Comparison of ENCODE assay signal across 24 cellular contexts in genomic region chr3:14913071-14913925, GRCh38. TPM values are rescaled to one million over a fixed set of nuclear protein-coding genes. Genes with fewer than 3 reads are reported as not detected.
DNase-seq lines count a peak whose midpoint lies in the region; ATAC-seq and TF ChIP-seq lines count a peak whose summit lies in the region.
"Had no signal": no experiment of that assay in that cellular context is flagged by ENCODE, and none has a peak within 500 bp of the region (broad histone marks: within the 10 kb centered on the region; RNA-seq: fewer than 3 reads in every experiment).

No MANE protein-coding gene starts in this region.

- H3K27ac ChIP-seq in HEK293 (ENCODE audit: extremely low read depth, low read depth, low read length) = no peak overlapping the region
- H3K27ac ChIP-seq in osteoblast (ENCODE audit: low read depth, low read length) = no peak overlapping the region
- H3K27ac ChIP-seq: 22Rv1; BLaER1 treated with 17β-estradiol and CSF1 and Interleukin-3, amounts not matched to agents 10 nM and 100 nM had no signal

- peaks cover 6% of the 10 kb centered on the region for H3K4me1 Mint-ChIP-seq in endothelial cell (ENCODE audit: unreplicated experiment)
- H3K4me1 Mint-ChIP-seq in activated naive CD8-positive, alpha-beta T cell treated with anti-CD3 and anti-CD28 coated beads, Interleukin-2, amount 50 U/mL, for 24 hours = no peaks in the 10 kb centered on the region

- no peaks in the 10 kb centered on the region for H4K20me1 ChIP-seq in osteoblast (ENCODE audit: insufficient read depth, low read length)
- H4K20me1 ChIP-seq: BLaER1 treated with 17β-estradiol and CSF1 and Interleukin-3, amounts not matched to agents 10 nM and 100 nM had no signal

- peaks cover 20% of the 10 kb centered on the region for H3K27me3 Mint-ChIP-seq in endothelial cell (ENCODE audit: unreplicated experiment)
- peaks cover under 1% of the 10 kb centered on the region for H3K27me3 Mint-ChIP-seq in activated naive CD8-positive, alpha-beta T cell treated with anti-CD3 and anti-CD28 coated beads, Interleukin-2, amount 50 U/mL, for 24 hours

- DNase-seq in DMS 273 (lab: John Stamatoyannopoulos, UW; ENCODE audit: unreplicated experiment) (peak; percentile 21), DMS 273 treated with DMSO at 0.1 percent for 48 hours (lab: John Stamatoyannopoulos, UW) (no peak), endothelial cell (ENCODE audit: low spot score) (no peak), osteoblast (ENCODE audit: insufficient read length, low spot score, missing footprints) (peak; percentile 45), T-helper 2 cell (no peak), NCI-H2107 (lab: John Stamatoyannopoulos, UW) (no peak)
- DNase-seq in activated naive CD8-positive, alpha-beta T cell treated with anti-CD3 and anti-CD28 coated beads, Interleukin-2, amount 50 U/mL, for 24 hours = no peak
- DNase-seq: ACHN, DMS53, EL, MM.1S, NCI-H1092, NCI-H1436 treated with DMSO at 0.1 percent for 48 hours, NCI-H2029 treated with DMSO at 0.1 percent for 48 hours, NCI-H2171 treated with DMSO at 0.1 percent for 48 hours, NCI-H446, OCI-M1, Right ventricle myocardium superior had no signal

- no peak for TF ChIP-seq CTCF in HEK293 (tag by site-specific recombination; IDR thresholded peaks at IDR 0.05)
- no peak for TF ChIP-seq CTCF in endothelial cell (IDR thresholded peaks at IDR 0.05; ENCODE audit: unreplicated experiment)
- no peak for TF ChIP-seq CTCF in osteoblast (IDR thresholded peaks at IDR 0.05; ENCODE audit: extremely low read depth, low read depth, low read length)

- no peak overlapping the region for H3K4me2 ChIP-seq in osteoblast (ENCODE audit: insufficient read depth, low read length)
- H3K4me2 ChIP-seq: BLaER1 treated with 17β-estradiol and CSF1 and Interleukin-3, amounts not matched to agents 10 nM and 100 nM had no signal

- ATAC-seq in activated naive CD8-positive, alpha-beta T cell treated with anti-CD3 and anti-CD28 coated beads, Interleukin-2, amount 50 U/mL, for 24 hours = no peak
- ATAC-seq: CD8-positive, alpha-beta T cell had no signal

- H3K36me3 Mint-ChIP-seq in endothelial cell (ENCODE audit: low read depth, unreplicated experiment) = peaks cover 64% of the 10 kb centered on the region
- H3K36me3 Mint-ChIP-seq in activated naive CD8-positive, alpha-beta T cell treated with anti-CD3 and anti-CD28 coated beads, Interleukin-2, amount 50 U/mL, for 24 hours (ENCODE audit: low read depth) = no peaks in the 10 kb centered on the region
- H3K36me3 Mint-ChIP-seq: CD8-positive, alpha-beta T cell had no signal

- H3K9me3 ChIP-seq in HEK293 (ENCODE audit: control insufficient read depth, insufficient read depth, low read depth, low read length) (no peaks in the 10 kb centered on the region), osteoblast (ENCODE audit: low read depth, low read length) (no peaks in the 10 kb centered on the region)
- H3K9me3 ChIP-seq: BLaER1 treated with 17β-estradiol and CSF1 and Interleukin-3, amounts not matched to agents 10 nM and 100 nM; HAP-1 had no signal

- POLR2A ChIA-PET in HEK293 (lab: Yijun Ruan, JAX) = no interaction called here

- H3K9me3 Mint-ChIP-seq in endothelial cell (ENCODE audit: unreplicated experiment) = no peaks in the 10 kb centered on the region
- H3K9me3 Mint-ChIP-seq in activated naive CD8-positive, alpha-beta T cell treated with anti-CD3 and anti-CD28 coated beads, Interleukin-2, amount 50 U/mL, for 24 hours = no peaks in the 10 kb centered on the region
- H3K9me3 Mint-ChIP-seq: CD8-positive, alpha-beta T cell had no signal

- H3K4me1 ChIP-seq in HEK293 (ENCODE audit: control insufficient read depth, insufficient read depth, low read length) (no peaks in the 10 kb centered on the region), osteoblast (ENCODE audit: insufficient read depth, low read length) (no peaks in the 10 kb centered on the region)
- H3K4me1 ChIP-seq: BLaER1 treated with 17β-estradiol and CSF1 and Interleukin-3, amounts not matched to agents 10 nM and 100 nM; HAP-1 had no signal

- H3K36me3 ChIP-seq in HEK293 (ENCODE audit: control insufficient read depth in 2 of 2, insufficient read depth in 1 of 2, low read length in 2 of 2) (no peaks in the 10 kb centered on the region), osteoblast (ENCODE audit: insufficient read depth, low read length) (no peaks in the 10 kb centered on the region)
- H3K36me3 ChIP-seq: BLaER1 treated with 17β-estradiol and CSF1 and Interleukin-3, amounts not matched to agents 10 nM and 100 nM; HAP-1 had no signal

- peak overlapping the region; percentile 59 for H3K4me3 Mint-ChIP-seq in endothelial cell (ENCODE audit: unreplicated experiment)
- no peak overlapping the region for H3K4me3 Mint-ChIP-seq in activated naive CD8-positive, alpha-beta T cell treated with anti-CD3 and anti-CD28 coated beads, Interleukin-2, amount 50 U/mL, for 24 hours
- H3K4me3 Mint-ChIP-seq: CD8-positive, alpha-beta T cell had no signal

- no peaks in the 10 kb centered on the region for H3K79me2 ChIP-seq in osteoblast (ENCODE audit: insufficient read depth, low read length)

- no peak overlapping the region for H3K27ac Mint-ChIP-seq in endothelial cell (ENCODE audit: unreplicated experiment)
- H3K27ac Mint-ChIP-seq in activated naive CD8-positive, alpha-beta T cell treated with anti-CD3 and anti-CD28 coated beads, Interleukin-2, amount 50 U/mL, for 24 hours = no peak overlapping the region
- H3K27ac Mint-ChIP-seq: CD8-positive, alpha-beta T cell had no signal

- H2AFZ ChIP-seq in osteoblast (ENCODE audit: low read length) = no peak overlapping the region

- no peak overlapping the region for H3K4me3 ChIP-seq in HEK293 (ENCODE audit: low read depth, low read length)
- no peak overlapping the region for H3K4me3 ChIP-seq in osteoblast (ENCODE audit: insufficient read depth, low read length)
- H3K4me3 ChIP-seq: BLaER1 treated with 17β-estradiol and CSF1 and Interleukin-3, amounts not matched to agents 10 nM and 100 nM; HAP-1; K562 had no signal

- CTCF ChIA-PET in HEK293 (lab: Yijun Ruan, JAX) = interaction anchor here (0.6 to 3.0 kb wide), 3 partner anchors 14 to 240 kb away, joined by 3 to 17 read pairs (median 5); no protein-coding TSS in a partner anchor

- H3K27me3 ChIP-seq in osteoblast (ENCODE audit: insufficient read depth, low read length) = no peaks in the 10 kb centered on the region
- H3K27me3 ChIP-seq: BLaER1 treated with 17β-estradiol and CSF1 and Interleukin-3, amounts not matched to agents 10 nM and 100 nM had no signal

TF ChIP-seq in HEK293, 187 proteins besides CTCF, POLR2A, EP300 and RAD21:
- TF ChIP-seq PRDM10 (tag by site-specific recombination; IDR thresholded peaks at IDR 0.05) (peak; percentile 46; the same call in 1 of the 2 replicates), ATF2 (tag by site-specific recombination; IDR thresholded peaks at IDR 0.05; ENCODE audit: low read depth) (no peak)

RNA-seq across cellular contexts. Expression of gene NR2C2, which starts 34.1 kb away (rescaled TPM):
- 49.1 TPM for total RNA-seq in endothelial cell (ENCODE audit: unreplicated experiment)
- 34.0 and 36.8 TPM in 2 replicates for total RNA-seq in osteoblast

Comparison
In these comparisons a context has a peak if more than half of its experiments do, and no peak if none do; other contexts are left out.
1. DNase-seq: peak in DMS 273 (single experiment) and osteoblast (single experiment); none in DMS 273 treated with DMSO at 0.1 percent for 48 hours (single experiment), endothelial cell (single experiment), activated naive CD8-positive, alpha-beta T cell treated with anti-CD3 and anti-CD28 coated beads, Interleukin-2, amount 50 U/mL, for 24 hours (single experiment), T-helper 2 cell (0 of 5) and NCI-H2107 (single experiment).